ENCODE assay signal across 10 cellular contexts in the genomic region with DNA sequence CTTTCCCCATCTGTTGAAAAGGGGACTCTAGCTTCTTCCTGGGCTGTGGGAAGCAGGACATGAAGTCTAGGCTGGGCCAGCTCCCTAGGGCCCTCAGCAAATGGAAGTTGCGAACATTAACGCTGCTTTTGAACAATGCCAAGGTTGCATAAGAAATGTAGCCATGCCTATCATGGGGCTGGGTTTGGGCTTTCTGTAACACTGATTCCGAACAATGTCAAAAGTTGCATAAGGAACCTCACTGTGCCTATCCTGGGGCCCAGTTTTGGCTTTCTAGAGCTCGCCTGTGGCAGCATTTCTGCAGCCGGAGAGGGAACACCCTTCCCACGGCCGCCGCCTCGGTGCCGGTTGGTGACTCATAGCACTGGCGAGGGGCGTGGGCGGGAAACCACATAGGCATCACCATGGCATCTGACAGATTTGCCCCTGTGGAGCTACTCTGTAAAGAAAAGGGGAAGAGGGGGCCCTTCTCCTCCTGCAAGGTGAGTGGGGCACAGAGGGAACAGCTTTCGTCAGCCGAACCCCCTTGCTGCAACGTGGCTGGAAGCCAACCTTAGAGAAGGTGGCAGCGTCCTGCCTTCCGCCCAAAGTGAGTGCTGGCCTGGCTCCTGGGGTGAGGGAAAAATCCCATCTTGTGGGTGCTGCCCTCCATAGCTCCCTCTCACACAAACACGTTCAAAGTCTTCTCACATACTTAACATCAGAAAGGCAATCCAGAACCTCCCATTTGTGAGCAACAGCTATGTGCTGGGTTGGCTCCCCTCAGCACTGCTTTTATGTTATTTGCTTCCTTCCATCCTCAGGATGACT. TPM values are rescaled to one million over a fixed set of nuclear protein-coding genes. Genes with fewer than 3 reads are reported as not detected.
A peak's percentile ranks its signal among the peaks of the same experiment; 100 is the strongest.
DNase-seq lines count a peak whose midpoint lies in the region; ATAC-seq, FAIRE-seq and TF ChIP-seq lines count a peak whose summit lies in the region.
"Had no signal": no experiment of that assay in that cellular context is flagged by ENCODE, and none has a peak within 500 bp of the region (broad histone marks: within the 10 kb centered on the region; RNA-seq: fewer than 3 reads in every experiment).

No MANE protein-coding gene starts in this region.

- H3K79me2 ChIP-seq in HepG2 (ENCODE audit: insufficient read depth, low read length), result no peaks in the 10 kb centered on the region
- no peaks in the 10 kb centered on the region for H3K79me2 ChIP-seq in K562 (ENCODE audit: control insufficient read depth, insufficient read depth, low read length)

- H3K4me3 ChIP-seq in right lobe of liver, result no peak overlapping the region
- H3K4me3 ChIP-seq in HepG2 (replicated peaks in 1 of 3; ENCODE audit: insufficient read depth in 1 of 3, low read depth in 2 of 3, low read length in 3 of 3), result no peak overlapping the region
- no peak overlapping the region for H3K4me3 ChIP-seq in K562
- H3K4me3 ChIP-seq: thoracic aorta had no signal

- no peak overlapping the region for H2AFZ ChIP-seq in HepG2 (ENCODE audit: low read length)
- no peak overlapping the region for H2AFZ ChIP-seq in K562 (ENCODE audit: low read depth, low read length)

- TF ChIP-seq RAD21 in HepG2 (CRISPR knock-in tag; IDR thresholded peaks at IDR 0.05) (no peak), K562 (CRISPR knock-in tag; conservative IDR thresholded peaks at IDR 0.05 in 1 of 2, IDR thresholded peaks at IDR 0.05 in 1 of 2) (no peak)

- no peaks in the 10 kb centered on the region for H3K4me1 Mint-ChIP-seq in type B pancreatic cell (ENCODE audit: unreplicated experiment)

- TF ChIP-seq CTCF in right lobe of liver (IDR thresholded peaks at IDR 0.05) (no peak), HepG2 (CRISPR knock-in tag; IDR thresholded peaks at IDR 0.05) (no peak), K562 (IDR thresholded peaks at IDR 0.05 in 2 of 3, conservative IDR thresholded peaks at IDR 0.05 in 1 of 3; ENCODE audit: insufficient read depth in 2 of 3, low read depth in 1 of 3, low read length in 3 of 3) (no peak), type B pancreatic cell (conservative IDR thresholded peaks at IDR 0.05) (no peak)

- no peaks in the 10 kb centered on the region for H3K9me3 Mint-ChIP-seq in type B pancreatic cell

- H3K27ac Mint-ChIP-seq in type B pancreatic cell, result no peak overlapping the region

- BruUV-seq in HepG2 (replicated peaks; lab: Mats Ljungman, UMichigan) (no TSS peak), K562 (replicated peaks; lab: Mats Ljungman, UMichigan) (no TSS peak)

- FAIRE-seq in HepG2 (lab: Jason Lieb, UNC), result no peak
- FAIRE-seq in K562 (lab: Jason Lieb, UNC), result no peak
- FAIRE-seq: TTC549 had no signal

- CTCF ChIA-PET in HepG2 (lab: Yijun Ruan, JAX; ENCODE audit: low intra/inter-chr PET ratio, low total read pairs), result no interaction called here
- CTCF ChIA-PET in K562 (lab: Yijun Ruan, JAX; ENCODE audit: low intra/inter-chr PET ratio), result no interaction called here

- POLR2A ChIA-PET in HepG2 (lab: Yijun Ruan, JAX), result no interaction called here
- POLR2A ChIA-PET in K562 (lab: Yijun Ruan, JAX), result interaction anchor here (0.5 to 1.0 kb wide), 3 partner anchors 8 to 262 kb away, joined by 3 to 4 read pairs (median 3); no protein-coding TSS in a partner anchor

- H3K9ac ChIP-seq in HepG2 (ENCODE audit: insufficient read depth, low read depth, low read length) (no peak overlapping the region), K562 (ENCODE audit: insufficient read depth in 1 of 2, low read depth in 2 of 2, low read length in 2 of 2) (no peak overlapping the region)

- TF ChIP-seq POLR2A in right lobe of liver (IDR thresholded peaks at IDR 0.05) (no peak), HepG2 (IDR thresholded peaks at IDR 0.05; ENCODE audit: insufficient read depth in 1 of 2, low read depth in 2 of 2, low read length in 2 of 2) (no peak), K562 (conservative IDR thresholded peaks at IDR 0.05) (no peak)

- 56% methylated on average over 5 of the region's 19 CpGs for WGBS in right lobe of liver (ENCODE audit: insufficient coverage, low coverage, low lambda C conversion rate, missing lambda C conversion rate)
- 34% methylated on average over 12 of the region's 19 CpGs for WGBS in HepG2 (ENCODE audit: low lambda C conversion rate)
- 3% methylated on average over 19 of the region's 19 CpGs for WGBS in K562 (ENCODE audit: insufficient coverage, low coverage, missing lambda C conversion rate)

- H3K36me3 Mint-ChIP-seq in type B pancreatic cell, result no peaks in the 10 kb centered on the region

- TF ChIP-seq EP300 in HepG2 (IDR thresholded peaks at IDR 0.05; ENCODE audit: low read depth in 2 of 2, low read length in 2 of 2) (no peak), HepG2 (CRISPR knock-in tag; IDR thresholded peaks at IDR 0.05; ENCODE audit: borderline replicate concordance) (no peak), K562 (IDR thresholded peaks at IDR 0.05; ENCODE audit: low read length) (no peak)

- H3K4me1 ChIP-seq in right lobe of liver (no peaks in the 10 kb centered on the region), HepG2 (ENCODE audit: insufficient read depth, low read length) (no peaks in the 10 kb centered on the region), K562 (replicated peaks in 1 of 2; ENCODE audit: control insufficient read depth in 2 of 2, insufficient read depth in 2 of 2, low read length in 2 of 2) (no peaks in the 10 kb centered on the region; a peak in 2 of 5 replicates)

- H3K9me1 ChIP-seq in K562 (ENCODE audit: control insufficient read depth, insufficient read depth, low read length), result no peaks in the 10 kb centered on the region

- DNase-seq in right lobe of liver (peak in 2 of 3 donors; percentile 29 to 35), HepG2 (ENCODE audit: low spot score) (no peak), K562 (ENCODE audit: extremely low read depth in 1 of 4, low spot score in 3 of 4) (peak; percentile 23 to 32 (median 28)), non-pigmented ciliary epithelial cell (ENCODE audit: low read depth) (peak; percentile 6), type B pancreatic cell (ENCODE audit: extremely low spot score, unreplicated experiment) (peak; percentile 62), NCI-H2081 treated with DMSO at 0.1 percent for 48 hours (lab: John Stamatoyannopoulos, UW) (no peak)
- DNase-seq in activated CD4-positive, CD25-positive, alpha-beta regulatory T cell (lab: John Stamatoyannopoulos, UW), result peak; percentile 10 to 53 (median 48)

- intact Hi-C loops in right lobe of liver (cut with DNase I), result no loop called here
- intact Hi-C loops in HepG2 (cut with micrococcal nuclease; ENCODE audit: unreplicated experiment), result no loop called here
- intact Hi-C loops in K562 (cut with micrococcal nuclease), result no loop called here

- ATAC-seq in right lobe of liver (peak in 1 of 4 donors; percentile 30), HepG2 (no peak), K562 (no peak), GM21390 (IDR thresholded peaks at IDR 0.05; ENCODE audit: unreplicated experiment) (no peak)

- H3K27me3 Mint-ChIP-seq in type B pancreatic cell, result peaks cover 17% of the 10 kb centered on the region

- no peaks in the 10 kb centered on the region for H3K36me3 ChIP-seq in right lobe of liver
- H3K36me3 ChIP-seq in HepG2 (replicated peaks in 1 of 2; ENCODE audit: control insufficient read depth in 1 of 2, insufficient read depth in 2 of 2, low read length in 2 of 2), result no peaks in the 10 kb centered on the region
- no peaks in the 10 kb centered on the region for H3K36me3 ChIP-seq in K562 (ENCODE audit: control insufficient read depth, insufficient read depth, low read length)
- H3K36me3 ChIP-seq: thoracic aorta had no signal

- in situ Hi-C loops in HepG2 (cut with HindIII; ENCODE audit: extremely low pct_ligation_motif_present, low pct_unique_long_range_greater_than_20kb), result no loop called here
- in situ Hi-C loops in K562 (cut with MboI), result no loop called here

- H4K20me1 ChIP-seq in HepG2 (ENCODE audit: insufficient read depth, low read length) (no peaks in the 10 kb centered on the region), K562 (replicated peaks; ENCODE audit: control insufficient read depth, insufficient read depth, low read length) (peaks cover 3% of the 10 kb centered on the region; the same call in 1 of the 2 replicates)

- H3K9me3 ChIP-seq in right lobe of liver, result no peaks in the 10 kb centered on the region
- H3K9me3 ChIP-seq in HepG2 (ENCODE audit: low read length), result no peaks in the 10 kb centered on the region
- H3K9me3 ChIP-seq in K562 (replicated peaks; ENCODE audit: control insufficient read depth, insufficient read depth, low read depth, low read length), result no peaks in the 10 kb centered on the region
- H3K9me3 ChIP-seq: thoracic aorta had no signal

- no peak overlapping the region for H3K4me3 Mint-ChIP-seq in type B pancreatic cell

- H3K4me2 ChIP-seq in HepG2 (ENCODE audit: low read depth, low read length) (no peak overlapping the region), K562 (ENCODE audit: insufficient read depth, low read length) (no peak overlapping the region)

- H3K27me3 ChIP-seq in right lobe of liver (no peaks in the 10 kb centered on the region), HepG2 (ENCODE audit: control insufficient read depth in 1 of 2, insufficient read depth in 2 of 2, low read length in 2 of 2) (peaks cover 2 to 29% of the 10 kb centered on the region in 2 experiments; a peak in 2 of 5 replicates), K562 (ENCODE audit: control insufficient read depth in 2 of 2, insufficient read depth in 2 of 2, low read length in 2 of 2) (peaks cover 5 to 24% of the 10 kb centered on the region in 2 experiments; a peak in 4 of 5 replicates)

- H3K27ac ChIP-seq in right lobe of liver, result no peak overlapping the region
- no peak overlapping the region for H3K27ac ChIP-seq in HepG2 (ENCODE audit: extremely low read length, insufficient read depth, low read length)
- H3K27ac ChIP-seq in K562 (ENCODE audit: extremely low read depth, low read depth, low read length), result no peak overlapping the region
- H3K27ac ChIP-seq: thoracic aorta had no signal

RNA-seq across cellular contexts. Expression of a gene that starts 46.6 kb away (rescaled TPM):
- total RNA-seq in right lobe of liver (10 to 100 TPM; 25.9 to 45.1 (median 35.1) TPM), HepG2 (2016; rRNA removed; fragmentation: Illumina TruSeq; extraction: Trizol) (1.1 and 1.5 TPM in 2 replicates), K562 (2014; rRNA removed) (not detected in 2 replicates), K562 (2014; rRNA removed; fragmentation: Illumina TruSeq; extraction: Trizol) (not detected in 2 replicates), K562 (2015; rRNA removed; fragmentation: Illumina TruSeq; extraction: Trizol) (not detected in 2 replicates), K562 (2021) (not detected in 2 replicates), type B pancreatic cell (ENCODE audit: low replicate concordance) (0.31 and 0.76 TPM in 2 replicates)
- 0.30 and 0.35 TPM in 2 replicates for total RNA-seq in HepG2 (2016; cell fraction: cytosol; rRNA removed; fragmentation: Illumina TruSeq; extraction: Trizol; ENCODE audit: low read depth)
- total RNA-seq in HepG2 (2016; cell fraction: insoluble cytoplasmic fraction; rRNA removed; fragmentation: Illumina TruSeq; extraction: Trizol), result 0.62 and 1.7 TPM in 2 replicates
- 1.3 and 1.6 TPM in 2 replicates for total RNA-seq in HepG2 (2016; cell fraction: membrane; rRNA removed; fragmentation: Illumina TruSeq; extraction: Trizol)
- 2.9 and 3.0 TPM in 2 replicates for total RNA-seq in HepG2 (2016; cell fraction: nucleus; rRNA removed; fragmentation: Illumina TruSeq; extraction: Trizol)
- polyA plus RNA-seq in HepG2 (2011; rRNA removed) (2.3 and 4.0 TPM in 2 replicates), K562 (2011; rRNA removed) (not detected in 2 replicates), K562 (2014; fragmentation: Illumina TruSeq; extraction: Trizol) (not detected in 2 replicates), K562 (2014; fragmentation: Nextera tagmentation; extraction: Ambion mirVana) (under 1 TPM in 1 of 2 experiments, not detected in 1; 0.06 TPM), K562 (2014; rRNA removed) (not detected in 2 replicates)
- polyA plus RNA-seq in HepG2 (2011; cell fraction: cytosol; rRNA removed), result 1.5 and 2.5 TPM in 2 replicates
- polyA plus RNA-seq in HepG2 (2011; cell fraction: nucleus; rRNA removed), result 8.9 and 11.7 TPM in 2 replicates
- polyA plus RNA-seq in HepG2 (2012), result 5.0 and 8.8 TPM in 2 replicates
- 0.29 and 0.54 TPM in 2 replicates for polyA plus RNA-seq in HepG2 (2016; cell fraction: cytosol; fragmentation: Illumina TruSeq; extraction: Trizol; ENCODE audit: low read depth)
- 0.86 and 1.1 TPM in 2 replicates for polyA plus RNA-seq in HepG2 (2016; cell fraction: insoluble cytoplasmic fraction; fragmentation: Illumina TruSeq; extraction: Trizol; ENCODE audit: low read depth)
- polyA plus RNA-seq in HepG2 (2016; cell fraction: membrane; fragmentation: Illumina TruSeq; extraction: Trizol; ENCODE audit: low read depth), result 0.66 and 0.84 TPM in 2 replicates
- polyA plus RNA-seq in HepG2 (2016; cell fraction: nucleus; fragmentation: Illumina TruSeq; extraction: Trizol; ENCODE audit: insufficient read depth, low read depth), result 2.6 and 4.2 TPM in 2 replicates
- polyA minus RNA-seq in HepG2 (2011; rRNA and poly(A)+ RNA removed; ENCODE audit: low replicate concordance), result 5.2 TPM in 1 of 2 replicates, not detected in the other
- polyA minus RNA-seq in HepG2 (2011; cell fraction: cytosol; rRNA and poly(A)+ RNA removed), result 1.8 and 4.1 TPM in 2 replicates
- polyA minus RNA-seq in HepG2 (2011; cell fraction: nucleus; rRNA and poly(A)+ RNA removed), result 9.0 and 11.7 TPM in 2 replicates
- not detected in 2 replicates for total RNA-seq in K562 (2011; cell fraction: chromatin; rRNA removed; ENCODE audit: low replicate concordance)
- not detected in 2 replicates for total RNA-seq in K562 (2011; cell fraction: nucleolus; rRNA removed)
- total RNA-seq in K562 (2011; cell fraction: nucleoplasm; rRNA removed), result not detected in 2 replicates
- not detected in 2 replicates for polyA plus RNA-seq in K562 (2011; cell fraction: cytosol; rRNA removed)
- not detected in 2 replicates for polyA plus RNA-seq in K562 (2011; cell fraction: nucleus; rRNA removed)
- polyA plus RNA-seq in K562 (2012), result 0.01 TPM in 2 replicates
- polyA minus RNA-seq in K562 (2011; rRNA and poly(A)+ RNA removed), result not detected in 2 replicates
- polyA minus RNA-seq in K562 (2011; cell fraction: cytosol; rRNA and poly(A)+ RNA removed), result not detected in 2 replicates
- under 0.01 TPM in 1 of 2 replicates, not detected in the other for polyA minus RNA-seq in K562 (2011; cell fraction: nucleus; rRNA and poly(A)+ RNA removed)
- total RNA-seq: thoracic aorta had no signal

Comparison
In these comparisons a context has a peak if more than half of its experiments do, and no peak if none do; other contexts are left out.
1. DNase-seq: peak in right lobe of liver (2 of 3), activated CD4-positive, CD25-positive, alpha-beta regulatory T cell (4 of 4), K562 (4 of 4), non-pigmented ciliary epithelial cell (single experiment) and type B pancreatic cell (single experiment); none in HepG2 (single experiment) and NCI-H2081 treated with DMSO at 0.1 percent for 48 hours (single experiment).
2. RNA of a gene that starts 46.6 kb away (total RNA-seq): 25.9 to 45.1 TPM in right lobe of liver; 0.30 to 3.0 TPM in HepG2, 0.31 to 0.76 TPM in type B pancreatic cell and not detected in K562; every median in the first group is over 4 times any median in the second.